Comparison of ENCODE assay signal across 1 cellular context in genomic region chr2:42567806-42568429, GRCh38.
TF ChIP-seq lines count a peak whose summit lies in the region.

No MANE protein-coding gene starts in this region.

TF ChIP-seq in SK-N-SH, 30 proteins besides CTCF, POLR2A, EP300 and RAD21 (continued from another document):
- TF ChIP-seq NRF1 (IDR thresholded peaks at IDR 0.05; ENCODE audit: low read depth, low read length) (no peak), REST (IDR thresholded peaks at IDR 0.05; ENCODE audit: low read depth, low read length) (no peak), RXRA (IDR thresholded peaks at IDR 0.05; ENCODE audit: borderline replicate concordance, low read depth) (no peak), SIN3A (IDR thresholded peaks at IDR 0.05; ENCODE audit: borderline replicate concordance, low read depth, low read length) (no peak)
